Comparison of ENCODE assay signal across 1 cellular context in the genomic region with DNA sequence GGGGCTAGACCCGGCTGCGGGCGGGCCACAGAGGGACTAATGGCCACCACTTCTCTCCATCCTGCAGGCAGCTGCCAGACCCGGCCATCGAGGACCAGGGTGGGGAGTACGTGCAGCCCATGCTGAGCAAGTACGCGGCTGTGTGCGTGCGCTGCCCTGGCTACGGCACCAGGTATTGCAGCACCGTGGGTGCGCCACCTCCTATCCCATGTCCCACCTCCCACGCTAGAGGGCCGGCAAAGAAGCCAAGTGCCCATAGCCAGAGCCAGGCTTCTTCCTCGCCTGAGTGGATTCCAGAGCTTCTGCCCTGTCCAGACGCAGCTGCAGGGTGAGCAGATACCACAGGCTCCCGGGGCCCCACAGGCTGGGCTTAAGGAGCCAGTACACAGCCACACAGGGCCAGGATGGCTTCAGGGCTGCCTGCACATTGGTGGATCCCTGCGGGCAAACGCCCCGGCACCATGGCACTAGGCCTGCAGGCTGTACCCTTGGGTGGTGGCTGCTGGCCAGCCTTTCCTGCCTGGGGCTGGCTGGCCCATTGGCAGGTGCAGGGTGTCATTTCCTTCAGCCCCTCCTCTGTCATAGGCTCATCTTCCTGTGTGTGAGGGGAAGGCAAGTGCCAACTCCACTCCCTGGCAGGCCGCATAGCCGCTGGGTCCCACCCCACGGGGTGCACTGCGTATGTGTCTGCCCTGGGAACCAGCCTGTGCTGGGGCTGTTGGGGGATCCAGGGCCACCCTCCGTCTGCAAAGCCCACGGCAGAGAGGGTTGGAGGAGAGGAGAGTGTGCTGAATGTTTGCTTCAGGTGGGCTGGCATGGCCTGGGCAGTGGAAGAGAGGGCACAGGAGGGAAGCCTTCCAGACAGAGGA.
TF ChIP-seq lines count a peak whose summit lies in the region.

No MANE protein-coding gene starts in this region.

TF ChIP-seq in H1, 55 proteins besides CTCF, POLR2A, EP300 and RAD21:
- TF ChIP-seq GTF2F1 (IDR thresholded peaks at IDR 0.05; ENCODE audit: borderline replicate concordance, low read depth, low read length) (no peak), BACH1 (IDR thresholded peaks at IDR 0.05; ENCODE audit: low read length) (no peak), NRF1 (IDR thresholded peaks at IDR 0.05; ENCODE audit: low read depth, low read length) (no peak), PHF8 (conservative IDR thresholded peaks at IDR 0.05; ENCODE audit: low read depth, low read length) (no peak), SIN3A (conservative IDR thresholded peaks at IDR 0.05 in 1 of 2, IDR thresholded peaks at IDR 0.05 in 1 of 2; ENCODE audit: low read depth in 1 of 2, low read length in 2 of 2) (no peak), NANOG (IDR thresholded peaks at IDR 0.05; ENCODE audit: insufficient read depth, low read depth, low read length, poor library complexity, severe bottlenecking) (no peak), TCF12 (IDR thresholded peaks at IDR 0.05; ENCODE audit: low read depth, low read length) (no peak), BRCA1 (IDR thresholded peaks at IDR 0.05; ENCODE audit: low read depth, low read length) (no peak), KDM1A (IDR thresholded peaks at IDR 0.05; ENCODE audit: borderline replicate concordance, low read length) (no peak), POU5F1 (IDR thresholded peaks at IDR 0.05; ENCODE audit: low read depth, low read length) (no peak), EZH2 (IDR thresholded peaks at IDR 0.05; ENCODE audit: low read depth, low read length, severe bottlenecking) (no peak), SAP30 (IDR thresholded peaks at IDR 0.05; ENCODE audit: insufficient read depth, insufficient replicate concordance, low read length) (no peak), CHD1 (IDR thresholded peaks at IDR 0.05; ENCODE audit: low read depth, low read length) (no peak)
